Comparison of ENCODE assay signal across 8 cellular contexts in genomic region chr7:155003215-155003999, GRCh38. TPM values are rescaled to one million over a fixed set of nuclear protein-coding genes. Genes with fewer than 3 reads are reported as not detected.
DNase-seq lines count a peak whose midpoint lies in the region; ATAC-seq and TF ChIP-seq lines count a peak whose summit lies in the region.

No MANE protein-coding gene starts in this region.

- H3K36me3 ChIP-seq in left lung, result peaks cover 0 to 2% of the 10 kb centered on the region in 2 donors

- no peaks in the 10 kb centered on the region for H3K9me3 Mint-ChIP-seq in activated CD4-positive, alpha-beta T cell treated with anti-CD3 and anti-CD28 coated beads, Interleukin-2, amount 10 ng/mL, durations not matched to agents 24 days and 14 days

- no peaks in the 10 kb centered on the region for H3K9me3 ChIP-seq in left lung

- H3K4me1 Mint-ChIP-seq in activated CD4-positive, alpha-beta T cell treated with anti-CD3 and anti-CD28 coated beads, Interleukin-2, amount 10 ng/mL, durations not matched to agents 24 days and 14 days, result peaks cover 9% of the 10 kb centered on the region

- peak; percentile 42 for ATAC-seq in GM18858 (IDR thresholded peaks at IDR 0.05; ENCODE audit: unreplicated experiment)
- ATAC-seq in HG03064 (IDR thresholded peaks at IDR 0.05; ENCODE audit: low read depth, unreplicated experiment), result peak; percentile 64
- ATAC-seq in left lung, result peak; percentile 97

- intact Hi-C loops in activated CD4-positive, alpha-beta T cell treated with anti-CD3 and anti-CD28 coated beads, Interleukin-2, amount 10 ng/mL, durations not matched to agents 24 days and 14 days (cut with micrococcal nuclease), result loop anchor here (1.0 to 10.0 kb wide), 6 partner anchors 69 to 639 kb away; partner anchors contain the start of genes HTR5A, INSIG1 and RBM33
- intact Hi-C loops in left lung (cut with DNase I), result loop anchor here in 1 of 2 donors (10.0 kb wide), 1 partner anchor 79 kb away; no protein-coding TSS in a partner anchor

- H3K36me3 Mint-ChIP-seq in activated CD4-positive, alpha-beta T cell treated with anti-CD3 and anti-CD28 coated beads, Interleukin-2, amount 10 ng/mL, durations not matched to agents 24 days and 14 days (ENCODE audit: low read depth), result peaks cover 29% of the 10 kb centered on the region

- no peaks in the 10 kb centered on the region for H3K27me3 ChIP-seq in left lung

- H3K4me3 ChIP-seq in coronary artery (peak overlapping the region; percentile 83), left lung (peak overlapping the region; percentile 80 to 95)

- H3K4me3 Mint-ChIP-seq in activated CD4-positive, alpha-beta T cell treated with anti-CD3 and anti-CD28 coated beads, Interleukin-2, amount 10 ng/mL, durations not matched to agents 24 days and 14 days, result peak overlapping the region; percentile 94

- H3K27ac Mint-ChIP-seq in activated CD4-positive, alpha-beta T cell treated with anti-CD3 and anti-CD28 coated beads, Interleukin-2, amount 10 ng/mL, durations not matched to agents 24 days and 14 days, result peak overlapping the region; percentile 94

- H3K4me1 ChIP-seq in left lung, result peaks cover 0 to 33% of the 10 kb centered on the region in 2 donors

- H3K27ac ChIP-seq in coronary artery (peak overlapping the region; percentile 79 to 91), left lung (peak overlapping the region; percentile 86 to 89)

- no peaks in the 10 kb centered on the region for H3K27me3 Mint-ChIP-seq in activated CD4-positive, alpha-beta T cell treated with anti-CD3 and anti-CD28 coated beads, Interleukin-2, amount 10 ng/mL, durations not matched to agents 24 days and 14 days

- DNase-seq in AG08396 (ENCODE audit: low spot score) (peak; percentile 100), NCI-H226 (peak; percentile 61), coronary artery (ENCODE audit: low spot score) (peak; percentile 89), left lung (peak; percentile 83 to 93)
- peak; percentile 94 for DNase-seq in activated CD4-positive, alpha-beta T cell treated with anti-CD3 and anti-CD28 coated beads, Interleukin-2, amount 10 ng/mL, durations not matched to agents 24 days and 14 days
- DNase-seq in stimulated activated CD4-positive, alpha-beta T cell treated with anti-CD3 and anti-CD28 coated beads, Interleukin-2, amount 100 ng/mL, for 24 hours, result peak; percentile 83 to 86

- no peak for TF ChIP-seq CTCF in coronary artery (IDR thresholded peaks at IDR 0.05)
- no peak for TF ChIP-seq CTCF in left lung (IDR thresholded peaks at IDR 0.05)

RNA-seq across cellular contexts. Expression of gene PAXIP1, which starts 0.5 kb away (rescaled TPM):
- total RNA-seq in activated CD4-positive, alpha-beta T cell treated with anti-CD3 and anti-CD28 coated beads, Interleukin-2, amount 10 ng/mL, durations not matched to agents 24 days and 14 days, result 37.8 and 38.9 TPM in 2 replicates
- 10 to 100 TPM; 10.6 to 12.0 TPM for total RNA-seq in left lung

Comparison
In these comparisons a context has a peak if more than half of its experiments do, and no peak if none do; other contexts are left out.
1. Peak in every context shown above with its lines: DNase-seq, ATAC-seq, H3K4me3 ChIP-seq and H3K27ac ChIP-seq.
2. ATAC-seq: peak in every context shown above with its lines; median percentile 97 in left lung; 64 in HG03064; 42 in GM18858.